ENCODE assay signal across 8 cellular contexts in the genomic region with DNA sequence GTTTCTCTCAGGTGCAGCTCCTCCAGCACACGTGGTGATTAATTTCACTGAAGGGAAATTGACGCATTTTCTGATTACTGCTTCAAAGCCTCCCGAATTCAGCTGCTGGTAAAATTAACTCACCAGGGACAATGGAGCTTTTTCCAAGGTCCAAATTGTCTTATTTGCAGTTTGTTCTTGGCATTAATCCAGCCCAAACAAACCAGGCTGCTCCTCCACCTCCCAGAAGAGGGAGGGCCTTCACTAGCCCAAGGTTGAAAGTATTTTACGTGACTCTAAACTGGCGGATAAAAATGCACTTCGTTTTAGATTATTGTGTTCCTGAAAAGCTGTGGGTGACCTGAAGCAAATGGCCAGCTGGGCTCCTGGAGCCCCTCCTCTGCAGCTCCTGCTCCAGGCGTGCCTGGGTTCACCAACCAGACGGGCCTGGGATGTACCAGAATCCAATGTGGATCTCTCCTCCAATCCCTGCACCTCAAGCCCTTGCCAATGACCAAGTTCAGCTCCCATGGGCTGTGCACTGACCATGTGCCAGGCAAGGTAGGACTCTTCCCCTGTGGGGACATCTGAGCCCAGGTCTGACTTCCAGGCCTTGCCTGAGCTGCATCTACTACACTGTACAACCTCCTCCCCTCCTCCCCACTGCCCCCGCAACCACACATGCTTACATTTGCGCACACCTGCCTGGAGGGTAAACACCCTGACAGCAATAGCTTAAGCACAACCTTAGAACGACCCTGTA.
DNase-seq lines count a peak whose midpoint lies in the region; ATAC-seq and TF ChIP-seq lines count a peak whose summit lies in the region.

No MANE protein-coding gene starts in this region.

- no peak overlapping the region for H3K9ac ChIP-seq in fibroblast of lung (ENCODE audit: insufficient read depth, low read length)

- H3K79me2 ChIP-seq in fibroblast of lung (ENCODE audit: control insufficient read depth, insufficient read depth, low read length) (no peaks in the 10 kb centered on the region), PC-9 (ENCODE audit: low read depth) (no peaks in the 10 kb centered on the region)

- H3K27me3 ChIP-seq in fibroblast of lung (ENCODE audit: control insufficient read depth, insufficient read depth, low read length) (no peaks in the 10 kb centered on the region), Peyer's patch (no peaks in the 10 kb centered on the region), PC-9 (ENCODE audit: insufficient read depth, low read depth) (no peaks in the 10 kb centered on the region)

- POLR2A ChIA-PET in PC-9 (lab: Charles Lee; ENCODE audit: unreplicated experiment) = no interaction called here

- no peaks in the 10 kb centered on the region for H3K9me3 ChIP-seq in fibroblast of lung (ENCODE audit: control insufficient read depth, insufficient read depth, low read depth, low read length)
- no peaks in the 10 kb centered on the region for H3K9me3 ChIP-seq in Peyer's patch
- H3K9me3 ChIP-seq in PC-9 (ENCODE audit: insufficient read depth, low read depth) = no peaks in the 10 kb centered on the region

- H3F3A ChIP-seq in PC-9 (ENCODE audit: insufficient read depth, low read depth) = no peaks in the 10 kb centered on the region

- H3K4me2 ChIP-seq in fibroblast of lung (ENCODE audit: extremely low read depth, insufficient read depth, low read length) (no peak overlapping the region), PC-9 (no peak overlapping the region)

- H4K20me1 ChIP-seq in fibroblast of lung (ENCODE audit: control insufficient read depth, extremely low read depth, insufficient read depth, low read length) (no peaks in the 10 kb centered on the region), PC-9 (ENCODE audit: insufficient read depth) (no peaks in the 10 kb centered on the region)

- ATAC-seq in sciatic nerve (peak; percentile 56), esophagus mucosa (no peak), GM18867 (IDR thresholded peaks at IDR 0.05; ENCODE audit: unreplicated experiment) (no peak)

- H3K27ac ChIP-seq in fibroblast of lung (ENCODE audit: insufficient read depth, low read length) (no peak overlapping the region), Peyer's patch (no peak overlapping the region), PC-9 (no peak overlapping the region)

- no peak for TF ChIP-seq CTCF in fibroblast of lung (conservative IDR thresholded peaks at IDR 0.05 in 1 of 2, IDR thresholded peaks at IDR 0.05 in 1 of 2; ENCODE audit: low read depth in 1 of 2, low read length in 2 of 2)
- no peak for TF ChIP-seq CTCF in Peyer's patch (IDR thresholded peaks at IDR 0.05)
- TF ChIP-seq CTCF in PC-9 (conservative IDR thresholded peaks at IDR 0.05) = no peak

- H3K36me3 ChIP-seq in fibroblast of lung (ENCODE audit: control insufficient read depth, insufficient read depth, low read length) (peaks cover 7% of the 10 kb centered on the region), Peyer's patch (peaks cover 0 to 18% (median 0%) of the 10 kb centered on the region in 3 donors), PC-9 (ENCODE audit: low read depth) (no peaks in the 10 kb centered on the region)

- TF ChIP-seq POLR2A in Peyer's patch (IDR thresholded peaks at IDR 0.05) = no peak

- H3K4me3 ChIP-seq in fibroblast of lung (replicated peaks in 1 of 4; ENCODE audit: control extremely low read depth in 1 of 4, insufficient read depth in 1 of 4, low read depth in 3 of 4, low read length in 4 of 4) (no peak overlapping the region), Peyer's patch (no peak overlapping the region), PC-9 (no peak overlapping the region)

- no peaks in the 10 kb centered on the region for H3K4me1 ChIP-seq in fibroblast of lung (ENCODE audit: control insufficient read depth, extremely low read depth, insufficient read depth, low read length)
- no peaks in the 10 kb centered on the region for H3K4me1 ChIP-seq in Peyer's patch
- no peaks in the 10 kb centered on the region for H3K4me1 ChIP-seq in PC-9 (replicated peaks; ENCODE audit: insufficient read depth)

- H2AFZ ChIP-seq in fibroblast of lung (ENCODE audit: low read length) = no peak overlapping the region
- H2AFZ ChIP-seq in PC-9 = no peak overlapping the region

- peak; percentile 85 for DNase-seq in NCI-H1092 (lab: John Stamatoyannopoulos, UW)
- DNase-seq in NCI-H510A treated with DMSO at 0.1 percent for 48 hours (lab: John Stamatoyannopoulos, UW) = peak; percentile 85
- DNase-seq in fibroblast of lung (ENCODE audit: low read depth in 2 of 2) = peak; percentile 62 to 65
- no peak for DNase-seq in sciatic nerve (ENCODE audit: low spot score)
- DNase-seq in Peyer's patch = no peak
- DNase-seq in PC-9 = no peak

- intact Hi-C loops in sciatic nerve (cut with DNase I) (no loop called here), PC-9 (cut with micrococcal nuclease; ENCODE audit: unreplicated experiment) (no loop called here)

- CTCF ChIA-PET in PC-9 (lab: Charles Lee) = no interaction called here

- no TSS peak for BruUV-seq in PC-9 (replicated peaks; lab: Mats Ljungman, UMichigan)

- no peaks in the 10 kb centered on the region for H3K9me2 ChIP-seq in PC-9 (ENCODE audit: insufficient read depth)

Comparison
In these comparisons a context has a peak if more than half of its experiments do, and no peak if none do; other contexts are left out.
1. DNase-seq: peak in NCI-H1092 (single experiment), NCI-H510A treated with DMSO at 0.1 percent for 48 hours (single experiment) and fibroblast of lung (2 of 2); none in sciatic nerve (single experiment), Peyer's patch (0 of 3) and PC-9 (0 of 2).